Comparison of ENCODE assay signal across 17 cellular contexts in genomic region chr10:3729397-3729796, GRCh38. TPM values are rescaled to one million over a fixed set of nuclear protein-coding genes. Genes with fewer than 3 reads are reported as not detected.
DNase-seq lines count a peak whose midpoint lies in the region; ATAC-seq, FAIRE-seq and TF ChIP-seq lines count a peak whose summit lies in the region.
"Had no signal": no experiment of that assay in that cellular context is flagged by ENCODE, and none has a peak within 500 bp of the region (broad histone marks: within the 10 kb centered on the region; RNA-seq: fewer than 3 reads in every experiment).

No MANE protein-coding gene starts in this region.

- no peak overlapping the region for H3K4me3 ChIP-seq in bronchial epithelial cell (ENCODE audit: low read depth, low read length)
- H3K4me3 ChIP-seq: ascending aorta, psoas muscle had no signal

- no peaks in the 10 kb centered on the region for H3K27me3 ChIP-seq in bronchial epithelial cell (ENCODE audit: control insufficient read depth, insufficient read depth, low read length)
- H3K27me3 ChIP-seq: ascending aorta, BE2C had no signal

- no peak for FAIRE-seq in bronchial epithelial cell (lab: Jason Lieb, UNC)

- ATAC-seq in GM21515 (IDR thresholded peaks at IDR 0.05; ENCODE audit: unreplicated experiment) = no peak
- ATAC-seq: left ventricle myocardium superior, psoas muscle had no signal

- DNase-seq in EH (ENCODE audit: low read depth) (peak; percentile 29), MV-4-11 (lab: John Stamatoyannopoulos, UW) (peak; percentile 44), bronchial epithelial cell (ENCODE audit: low read depth) (peak; percentile 54), myocyte (ENCODE audit: low read depth) (peak; percentile 44), SKM-1 (lab: John Stamatoyannopoulos, UW; ENCODE audit: unreplicated experiment) (no peak), SW 1271 (lab: John Stamatoyannopoulos, UW) (no peak)
- no peak for DNase-seq in effector CD4-positive, alpha-beta T cell
- DNase-seq: activated effector memory CD4-positive, alpha-beta T cell treated with anti-CD3 and anti-CD28 coated beads, Interleukin-2, amount 50 U/mL, for 16 hours; BE2C; foreskin melanocyte; left ventricle myocardium superior; NCI-H187; NCI-H526 treated with DMSO at 0.1 percent for 48 hours; psoas muscle; T-helper 2 cell had no signal

- no peaks in the 10 kb centered on the region for H3K36me3 ChIP-seq in bronchial epithelial cell (ENCODE audit: control insufficient read depth, insufficient read depth, low read length)
- H3K36me3 ChIP-seq: ascending aorta, BE2C had no signal

- no peak for TF ChIP-seq CTCF in bronchial epithelial cell (IDR thresholded peaks at IDR 0.05; ENCODE audit: insufficient read depth, low read length, severe bottlenecking)

RNA-seq across cellular contexts. Expression of gene KLF6, which starts 55.6 kb away (rescaled TPM):
- total RNA-seq in bronchial epithelial cell (49.7 and 70.6 TPM in 2 replicates), myocyte (14.6 and 14.9 TPM in 2 replicates)
- polyA plus RNA-seq in myocyte (2012) = 39.6 TPM

Comparison
In these comparisons a context has a peak if more than half of its experiments do, and no peak if none do; other contexts are left out.
1. DNase-seq: peak in EH (single experiment), MV-4-11 (single experiment), bronchial epithelial cell (single experiment) and myocyte (single experiment); none in SKM-1 (single experiment), effector CD4-positive, alpha-beta T cell (single experiment) and SW 1271 (0 of 2).